8 cellular contexts compared by ENCODE assay signal in genomic region chr5:134524219-134524825, GRCh38. TPM values are rescaled to one million over a fixed set of nuclear protein-coding genes. Genes with fewer than 3 reads are reported as not detected.
DNase-seq lines count a peak whose midpoint lies in the region; ATAC-seq and TF ChIP-seq lines count a peak whose summit lies in the region.

No MANE protein-coding gene starts in this region.

- peak overlapping the region; percentile 97 for H3K27ac ChIP-seq in HL-60 (replicated peaks)
- H3K27ac ChIP-seq in foreskin keratinocyte = peak overlapping the region; percentile 93

- peak; percentile 54; the same call in 1 of the 2 replicates for TF ChIP-seq POLR2A in Raji (IDR thresholded peaks at IDR 0.05; ENCODE audit: insufficient read depth, low read depth, low read length)

- peaks cover 20% of the 10 kb centered on the region for H3K4me1 Mint-ChIP-seq in nephron progenitor cell
- H3K4me1 Mint-ChIP-seq in stimulated activated naive CD8-positive, alpha-beta T cell treated with anti-CD3 and anti-CD28 coated beads, Interleukin-15, amount 100 ng/mL, for 72 hours = peaks cover 26% of the 10 kb centered on the region

- H3K27me3 Mint-ChIP-seq in nephron progenitor cell (ENCODE audit: low read depth, poor library complexity) = peaks cover 59% of the 10 kb centered on the region
- no peaks in the 10 kb centered on the region for H3K27me3 Mint-ChIP-seq in stimulated activated naive CD8-positive, alpha-beta T cell treated with anti-CD3 and anti-CD28 coated beads, Interleukin-15, amount 100 ng/mL, for 72 hours

- DNase-seq in CMK (ENCODE audit: low read depth) (peak; percentile 83), HL-60 (ENCODE audit: low read depth in 1 of 2, low spot score in 1 of 2) (peak; percentile 65 to 67), foreskin keratinocyte (peak in 1 of 2 donors; percentile 52), nephron progenitor cell (peak; percentile 66)
- peak in 3 of 4 experiments; percentile 28 to 80 (median 68) for DNase-seq in activated naive CD4-positive, alpha-beta T cell (lab: John Stamatoyannopoulos, UW)
- peak; percentile 51 to 74 for DNase-seq in stimulated activated naive CD8-positive, alpha-beta T cell treated with anti-CD3 and anti-CD28 coated beads, Interleukin-15, amount 100 ng/mL, for 72 hours

- ATAC-seq in foreskin keratinocyte (no peak), HG03097 (IDR thresholded peaks at IDR 0.05; ENCODE audit: low FRiP score, unreplicated experiment) (no peak)
- ATAC-seq in stimulated activated naive CD8-positive, alpha-beta T cell treated with anti-CD3 and anti-CD28 coated beads, Interleukin-15, amount 100 ng/mL, for 72 hours = peak; percentile 33

- no peaks in the 10 kb centered on the region for H3K27me3 ChIP-seq in HL-60 (ENCODE audit: insufficient read depth, poor library complexity, severe bottlenecking)
- H3K27me3 ChIP-seq in foreskin keratinocyte = no peaks in the 10 kb centered on the region

- peak overlapping the region; percentile 85 for H3K4me3 Mint-ChIP-seq in nephron progenitor cell
- peak overlapping the region; percentile 91 to 94 for H3K4me3 Mint-ChIP-seq in stimulated activated naive CD8-positive, alpha-beta T cell treated with anti-CD3 and anti-CD28 coated beads, Interleukin-15, amount 100 ng/mL, for 72 hours

- no peak overlapping the region for H3K27ac Mint-ChIP-seq in nephron progenitor cell
- H3K27ac Mint-ChIP-seq in stimulated activated naive CD8-positive, alpha-beta T cell treated with anti-CD3 and anti-CD28 coated beads, Interleukin-15, amount 100 ng/mL, for 72 hours = peak overlapping the region; percentile 98 to 99

- no peak for TF ChIP-seq CTCF in HL-60 (IDR thresholded peaks at IDR 0.05; ENCODE audit: insufficient read depth, low read length)
- TF ChIP-seq CTCF in foreskin keratinocyte (conservative IDR thresholded peaks at IDR 0.05) = peak; percentile 47
- TF ChIP-seq CTCF in nephron progenitor cell (IDR thresholded peaks at IDR 0.05) = no peak

- H3K4me3 ChIP-seq in HL-60 (replicated peaks; ENCODE audit: insufficient read depth, low read length) = peak overlapping the region; percentile 69

- H3K36me3 Mint-ChIP-seq in nephron progenitor cell (ENCODE audit: low read depth) = no peaks in the 10 kb centered on the region

- no peaks in the 10 kb centered on the region for H3K9me3 Mint-ChIP-seq in nephron progenitor cell
- H3K9me3 Mint-ChIP-seq in stimulated activated naive CD8-positive, alpha-beta T cell treated with anti-CD3 and anti-CD28 coated beads, Interleukin-15, amount 100 ng/mL, for 72 hours = no peaks in the 10 kb centered on the region

- no peaks in the 10 kb centered on the region for H3K4me1 ChIP-seq in foreskin keratinocyte

RNA-seq across cellular contexts. Expression of gene JADE2, which starts 1.1 kb away (rescaled TPM):
- 31.7 and 34.0 TPM in 2 replicates for total RNA-seq in foreskin keratinocyte
- 10.1 and 11.7 TPM in 2 replicates for polyA plus RNA-seq in foreskin keratinocyte
